ENCODE assay signal across 11 cellular contexts in genomic region chr2:210503622-210504300, GRCh38. TPM values are rescaled to one million over a fixed set of nuclear protein-coding genes. Genes with fewer than 3 reads are reported as not detected.
A peak's percentile ranks its signal among the peaks of the same experiment; 100 is the strongest.
DNase-seq lines count a peak whose midpoint lies in the region; ATAC-seq lines count a peak whose summit lies in the region.
"Had no signal": no experiment of that assay in that cellular context is flagged by ENCODE, and none has a peak within 500 bp of the region (broad histone marks: within the 10 kb centered on the region; RNA-seq: fewer than 3 reads in every experiment).

No MANE protein-coding gene starts in this region.

- intact Hi-C loops in head of caudate nucleus (cut with DNase I): no loop called here

- no peak overlapping the region for H3K27ac ChIP-seq in GM23248

- no peaks in the 10 kb centered on the region for H3F3A ChIP-seq in GM23248 (ENCODE audit: insufficient read depth)

- no peaks in the 10 kb centered on the region for H4K20me1 ChIP-seq in GM23248 (ENCODE audit: insufficient read depth)

- peak overlapping the region; percentile 78 for H2AFZ ChIP-seq in GM23248

- peak overlapping the region; percentile 70 for H3K4me3 ChIP-seq in GM23248

- no peaks in the 10 kb centered on the region for H3K27me3 ChIP-seq in GM23248 (replicated peaks; ENCODE audit: insufficient read depth)

- no peak overlapping the region for H3K9ac ChIP-seq in GM23248

- DNase-seq in GM23248 (peak; percentile 27), amniotic epithelial cell (ENCODE audit: low read depth) (peak; percentile 14), head of caudate nucleus (peak; percentile 13 to 93 (median 78)), pons (ENCODE audit: low spot score) (peak; percentile 99), HK-2 (ENCODE audit: unreplicated experiment) (no peak), CD1c-positive myeloid dendritic cell (ENCODE audit: extremely low spot score) (no peak), SIG-M5 (lab: John Stamatoyannopoulos, UW) (no peak)
- DNase-seq: DMS79 had no signal

- H3K4me1 ChIP-seq in GM23248 (ENCODE audit: insufficient read depth): 0 out of 2 replicates have a peak, but pooled peaks cover 3% of the 10 kb centered on the region

- 17% methylated on average over 9 of the region's 9 CpGs for WGBS in GM23248 (ENCODE audit: low coverage in 1 of 2, low lambda C conversion rate in 2 of 2, missing lambda C conversion rate in 2 of 2), 2 experiments

- in situ Hi-C loops in GM23248 (cut with MboI): no loop called here

- H3K4me2 ChIP-seq in GM23248 (ENCODE audit: unreplicated experiment): peak overlapping the region; percentile 90

- H3K9me3 ChIP-seq in GM23248 (ENCODE audit: low read depth): no peaks in the 10 kb centered on the region

- no peaks in the 10 kb centered on the region for H3K79me2 ChIP-seq in GM23248 (ENCODE audit: insufficient read depth)

- H3K36me3 ChIP-seq in GM23248 (ENCODE audit: low read depth): no peaks in the 10 kb centered on the region

- ATAC-seq in GM19395 (IDR thresholded peaks at IDR 0.05; ENCODE audit: unreplicated experiment): no peak
- ATAC-seq: stimulated activated memory B cell treated with anti-CD40 and anti-IgM and Interleukin-4, amounts not matched to agents 10 μg/mL and 1 μg/mL and 100 μg/mL, for 72 hours had no signal

- H3K9me2 ChIP-seq in GM23248 (ENCODE audit: insufficient read depth): no peaks in the 10 kb centered on the region

RNA-seq across cellular contexts. Expression of gene LANCL1, which starts 27.2 kb away (rescaled TPM):
- 29.0 and 33.8 TPM in 2 replicates for total RNA-seq in GM23248 (2014; rRNA removed; shearing (Covaris generic))
- polyA plus RNA-seq in GM23248 (2016; fragmentation: Nextera tagmentation; extraction: Ambion mirVana): 35.8 and 37.9 TPM in 2 replicates

RNA-seq across cellular contexts. Expression of gene CPS1, which starts 52.6 kb away (rescaled TPM):
- 2.0 and 4.9 TPM in 2 replicates for total RNA-seq in GM23248 (2014; rRNA removed; shearing (Covaris generic))
- 1.8 and 2.1 TPM in 2 replicates for polyA plus RNA-seq in GM23248 (2016; fragmentation: Nextera tagmentation; extraction: Ambion mirVana)
- polyA plus RNA-seq: immature natural killer cell had no signal

Comparison
In these comparisons a context has a peak if more than half of its experiments do, and no peak if none do; other contexts are left out.
1. DNase-seq: peak in GM23248 (single experiment), amniotic epithelial cell (single experiment), head of caudate nucleus (42 of 42) and pons (single experiment); none in HK-2 (single experiment), CD1c-positive myeloid dendritic cell (single experiment) and SIG-M5 (single experiment).